In genomic region chr1:119327066-119327435, GRCh38 we compare ENCODE assay signal across 9 cellular contexts. TPM values are rescaled to one million over a fixed set of nuclear protein-coding genes. Genes with fewer than 3 reads are reported as not detected.
A peak's percentile ranks its signal among the peaks of the same experiment; 100 is the strongest.
DNase-seq lines count a peak whose midpoint lies in the region; ATAC-seq and TF ChIP-seq lines count a peak whose summit lies in the region.
"Had no signal": no experiment of that assay in that cellular context is flagged by ENCODE, and none has a peak within 500 bp of the region (broad histone marks: within the 10 kb centered on the region; RNA-seq: fewer than 3 reads in every experiment).

No MANE protein-coding gene starts in this region.

- no peak for TF ChIP-seq CTCF in cardiac muscle cell (IDR thresholded peaks at IDR 0.05; ENCODE audit: low read depth, low read length)
- TF ChIP-seq CTCF in choroid plexus epithelial cell (conservative IDR thresholded peaks at IDR 0.05; ENCODE audit: low read depth, low read length), result no peak
- TF ChIP-seq CTCF in uterus (IDR thresholded peaks at IDR 0.05), result no peak

- DNase-seq in cardiac muscle cell (ENCODE audit: low read depth in 1 of 2, low spot score in 1 of 2) (peak in 1 of 2 donors; percentile 28), cardiac septum (ENCODE audit: low spot score) (no peak), choroid plexus epithelial cell (ENCODE audit: low read depth) (no peak), uterus (peak in 1 of 2 donors; percentile 26), hepatic stellate cell (ENCODE audit: low spot score) (no peak)
- no peak for DNase-seq in activated CD4-positive, CD25-positive, alpha-beta regulatory T cell (lab: John Stamatoyannopoulos, UW)

- H3K4me1 ChIP-seq in cardiac muscle cell (ENCODE audit: low read depth), result no peaks in the 10 kb centered on the region
- H3K4me1 ChIP-seq in mesodermal cell (ENCODE audit: control insufficient read depth, insufficient read depth, low read length, poor library complexity, severe bottlenecking), result no peaks in the 10 kb centered on the region
- H3K4me1 ChIP-seq in uterus, result peaks cover 0 to 3% of the 10 kb centered on the region in 2 donors

- peaks cover 18% of the 10 kb centered on the region for H3K27me3 ChIP-seq in cardiac muscle cell
- no peaks in the 10 kb centered on the region for H3K27me3 ChIP-seq in uterus

- TF ChIP-seq POLR2A in uterus (IDR thresholded peaks at IDR 0.05), result no peak

- H3K4me3 ChIP-seq in cardiac muscle cell (peak overlapping the region; percentile 21), choroid plexus epithelial cell (ENCODE audit: low read depth, low read length) (peak overlapping the region; percentile 46), mesodermal cell (ENCODE audit: extremely low read depth, insufficient read depth, low read length, poor library complexity, severe bottlenecking) (peak overlapping the region; percentile 25), uterus (peak overlapping the region; percentile 31 to 38)

- intact Hi-C loops in cardiac septum (cut with DNase I), result no loop called here
- intact Hi-C loops in uterus (cut with DNase I; ENCODE audit: low total_unique reads), result no loop called here

- H3K9me3 ChIP-seq in cardiac muscle cell (ENCODE audit: low read depth) (no peaks in the 10 kb centered on the region), mesodermal cell (ENCODE audit: control insufficient read depth, low read length) (no peaks in the 10 kb centered on the region), uterus (no peaks in the 10 kb centered on the region)

- WGBS in mesodermal cell (ENCODE audit: insufficient coverage in 2 of 2), 2 experiments, result 17% methylated on average over 3 of the region's 18 CpGs; no CpG with 5 or more reads in 1 of the 2 experiments

- H3K27ac ChIP-seq in cardiac muscle cell (no peak overlapping the region), mesodermal cell (ENCODE audit: low read depth, low read length, severe bottlenecking) (no peak overlapping the region), uterus (peak overlapping the region in 1 of 2 donors; percentile 48)

- no peaks in the 10 kb centered on the region for H3K36me3 ChIP-seq in cardiac muscle cell
- H3K36me3 ChIP-seq in mesodermal cell (ENCODE audit: control insufficient read depth, insufficient read depth, low read length), result no peaks in the 10 kb centered on the region
- no peaks in the 10 kb centered on the region for H3K36me3 ChIP-seq in uterus

- ATAC-seq in GM21367 (IDR thresholded peaks at IDR 0.05; ENCODE audit: unreplicated experiment), result no peak

RNA-seq across cellular contexts. Expression of gene HAO2, which starts 41.5 kb away (rescaled TPM):
- not detected in 2 replicates for total RNA-seq in cardiac muscle cell
- not detected in 2 replicates for polyA plus RNA-seq in cardiac muscle cell
- not detected for total RNA-seq in cardiac septum
- not detected for polyA plus RNA-seq in mesodermal cell (2013, experiment 1 of 2)
- polyA plus RNA-seq in mesodermal cell (2013, experiment 2 of 2), result not detected
- 1 to 10 TPM in 1 of 4 donors, under 1 TPM in 1, not detected in 2; 0.90 to 1.4 TPM for total RNA-seq in uterus
- total RNA-seq: NCI-H460 had no signal
